Comparison of ENCODE assay signal across 8 cellular contexts in genomic region chr11:49952091-49952490, GRCh38.
"Had no signal": no experiment of that assay in that cellular context is flagged by ENCODE, and none has a peak within 500 bp of the region (broad histone marks: within the 10 kb centered on the region; RNA-seq: fewer than 3 reads in every experiment).

TSS of gene OR4C13 (plus strand) at chr11:49952391. CDS start at chr11:49952423, 32 bp downstream.

- FAIRE-seq: TTC549 had no signal

- ATAC-seq: activated CD4-positive, alpha-beta T cell treated with anti-CD3 and anti-CD28 coated beads for 36 hours; activated CD4-positive, CD25-positive, alpha-beta regulatory T cell treated with anti-CD3 and anti-CD28 coated beads, Interleukin-2, amount 50 U/mL, for 24 hours; activated CD8-positive, alpha-beta memory T cell treated with anti-CD3 and anti-CD28 coated beads, Interleukin-2, amount 10 ng/mL, durations not matched to agents 7 days and 5 days; activated CD8-positive, alpha-beta T cell treated with anti-CD3 and anti-CD28 coated beads for 36 hours; activated CD8-positive, alpha-beta T cell treated with anti-CD3 and anti-CD28 coated beads, Interleukin-2, amount 10 ng/mL, durations not matched to agents 7 days and 5 days; T-helper 17 cell; WTC11 had no signal
